1 cellular context compared by ENCODE assay signal in the genomic region with DNA sequence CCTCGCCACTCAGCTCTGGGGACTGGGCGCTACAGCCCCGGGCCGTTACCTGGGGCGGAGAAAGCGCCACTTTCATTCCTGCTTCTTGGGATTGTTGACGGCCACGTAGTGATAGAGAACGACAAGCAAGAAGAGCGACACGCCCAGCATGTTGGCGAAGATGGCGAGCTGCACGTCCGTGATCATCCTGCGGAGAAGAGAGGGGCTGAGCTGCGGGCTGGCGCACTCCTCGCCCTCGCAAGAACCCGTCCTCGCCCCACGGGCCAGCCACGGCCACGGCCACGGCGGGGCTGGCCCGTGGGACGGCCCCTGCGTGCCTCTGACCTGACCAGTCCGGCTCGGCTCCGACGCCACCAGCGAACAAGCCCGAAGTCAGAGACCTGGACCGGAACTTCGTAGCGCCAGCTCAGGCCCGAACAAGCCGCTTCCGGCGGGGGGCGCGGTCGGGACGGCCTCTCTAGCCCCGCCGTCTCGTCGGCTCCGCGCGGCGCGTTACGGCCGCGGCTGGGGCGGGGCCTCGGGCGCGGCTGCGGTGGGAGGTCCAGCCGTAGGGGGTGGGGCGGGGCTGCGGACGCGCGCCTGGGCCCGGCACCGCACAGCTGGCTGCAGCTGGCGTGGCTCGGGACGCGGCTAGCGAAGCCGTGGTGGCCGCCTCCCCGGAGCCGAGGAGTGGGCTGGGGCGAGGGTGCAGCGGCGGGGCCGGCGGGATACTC.
A peak's percentile ranks its signal among the peaks of the same experiment; 100 is the strongest.
TF ChIP-seq lines count a peak whose summit lies in the region.

Gene OST4, minus strand, starts transcription at position 378 of the 713 bp plus-strand sequence.

TF ChIP-seq in K562, 482 proteins besides CTCF, POLR2A, EP300 and RAD21 (continued from another document and continues in another):
- TF ChIP-seq CHD7 (IDR thresholded peaks at IDR 0.05; ENCODE audit: low read depth, low read length) (no peak), ETV1 (tag; conservative IDR thresholded peaks at IDR 0.05; ENCODE audit: low read depth) (no peak), RBM25 (IDR thresholded peaks at IDR 0.05; ENCODE audit: low read depth, low read length, severe bottlenecking) (no peak), TAL1 (IDR thresholded peaks at IDR 0.05) (no peak), CBFA2T3 (IDR thresholded peaks at IDR 0.05) (no peak), ATF6 (CRISPR knock-in tag; IDR thresholded peaks at IDR 0.05) (no peak), SREBF1 (IDR thresholded peaks at IDR 0.05; ENCODE audit: borderline replicate concordance, low read depth, low read length) (no peak), STAG1 (CRISPR knock-in tag; IDR thresholded peaks at IDR 0.05; ENCODE audit: borderline replicate concordance) (no peak), MIER1 (IDR thresholded peaks at IDR 0.05; ENCODE audit: low read depth) (no peak), ZBTB8A (IDR thresholded peaks at IDR 0.05; ENCODE audit: partially characterized antibody) (no peak), SIN3A (IDR thresholded peaks at IDR 0.05; ENCODE audit: borderline replicate concordance in 2 of 2, control insufficient read depth in 1 of 2, low read depth in 2 of 2, low read length in 2 of 2) (peak; percentile 91 to 96), ZNF589 (CRISPR knock-in tag; IDR thresholded peaks at IDR 0.05; ENCODE audit: low read depth) (no peak), JUND (IDR thresholded peaks at IDR 0.05; ENCODE audit: borderline replicate concordance, low read depth, low read length) (0 out of 2 replicates have a peak, but pooled peaks have one; percentile 39), JUND (tag; IDR thresholded peaks at IDR 0.05; ENCODE audit: borderline replicate concordance, low read depth, low read length) (no peak; the same call in 2 of the 3 replicates), FOXK2 (conservative IDR thresholded peaks at IDR 0.05 in 1 of 2, IDR thresholded peaks at IDR 0.05 in 1 of 2; ENCODE audit: low read depth in 2 of 2) (no peak; a peak in 1 of 4 replicates)
- TF ChIP-seq, protein P1, sequence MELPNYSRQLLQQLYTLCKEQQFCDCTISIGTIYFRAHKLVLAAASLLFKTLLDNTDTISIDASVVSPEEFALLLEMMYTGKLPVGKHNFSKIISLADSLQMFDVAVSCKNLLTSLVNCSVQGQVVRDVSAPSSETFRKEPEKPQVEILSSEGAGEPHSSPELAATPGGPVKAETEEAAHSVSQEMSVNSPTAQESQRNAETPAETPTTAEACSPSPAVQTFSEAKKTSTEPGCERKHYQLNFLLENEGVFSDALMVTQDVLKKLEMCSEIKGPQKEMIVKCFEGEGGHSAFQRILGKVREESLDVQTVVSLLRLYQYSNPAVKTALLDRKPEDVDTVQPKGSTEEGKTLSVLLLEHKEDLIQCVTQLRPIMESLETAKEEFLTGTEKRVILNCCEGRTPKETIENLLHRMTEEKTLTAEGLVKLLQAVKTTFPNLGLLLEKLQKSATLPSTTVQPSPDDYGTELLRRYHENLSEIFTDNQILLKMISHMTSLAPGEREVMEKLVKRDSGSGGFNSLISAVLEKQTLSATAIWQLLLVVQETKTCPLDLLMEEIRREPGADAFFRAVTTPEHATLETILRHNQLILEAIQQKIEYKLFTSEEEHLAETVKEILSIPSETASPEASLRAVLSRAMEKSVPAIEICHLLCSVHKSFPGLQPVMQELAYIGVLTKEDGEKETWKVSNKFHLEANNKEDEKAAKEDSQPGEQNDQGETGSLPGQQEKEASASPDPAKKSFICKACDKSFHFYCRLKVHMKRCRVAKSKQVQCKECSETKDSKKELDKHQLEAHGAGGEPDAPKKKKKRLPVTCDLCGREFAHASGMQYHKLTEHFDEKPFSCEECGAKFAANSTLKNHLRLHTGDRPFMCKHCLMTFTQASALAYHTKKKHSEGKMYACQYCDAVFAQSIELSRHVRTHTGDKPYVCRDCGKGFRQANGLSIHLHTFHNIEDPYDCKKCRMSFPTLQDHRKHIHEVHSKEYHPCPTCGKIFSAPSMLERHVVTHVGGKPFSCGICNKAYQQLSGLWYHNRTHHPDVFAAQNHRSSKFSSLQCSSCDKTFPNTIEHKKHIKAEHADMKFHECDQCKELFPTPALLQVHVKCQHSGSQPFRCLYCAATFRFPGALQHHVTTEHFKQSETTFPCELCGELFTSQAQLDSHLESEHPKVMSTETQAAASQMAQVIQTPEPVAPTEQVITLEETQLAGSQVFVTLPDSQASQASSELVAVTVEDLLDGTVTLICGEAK (IDR thresholded peaks at IDR 0.05) = peak; percentile 95
- TF ChIP-seq, protein P1 (CRISPR knock-in tag; IDR thresholded peaks at IDR 0.05) = no peak
- TF ChIP-seq, protein P2, sequence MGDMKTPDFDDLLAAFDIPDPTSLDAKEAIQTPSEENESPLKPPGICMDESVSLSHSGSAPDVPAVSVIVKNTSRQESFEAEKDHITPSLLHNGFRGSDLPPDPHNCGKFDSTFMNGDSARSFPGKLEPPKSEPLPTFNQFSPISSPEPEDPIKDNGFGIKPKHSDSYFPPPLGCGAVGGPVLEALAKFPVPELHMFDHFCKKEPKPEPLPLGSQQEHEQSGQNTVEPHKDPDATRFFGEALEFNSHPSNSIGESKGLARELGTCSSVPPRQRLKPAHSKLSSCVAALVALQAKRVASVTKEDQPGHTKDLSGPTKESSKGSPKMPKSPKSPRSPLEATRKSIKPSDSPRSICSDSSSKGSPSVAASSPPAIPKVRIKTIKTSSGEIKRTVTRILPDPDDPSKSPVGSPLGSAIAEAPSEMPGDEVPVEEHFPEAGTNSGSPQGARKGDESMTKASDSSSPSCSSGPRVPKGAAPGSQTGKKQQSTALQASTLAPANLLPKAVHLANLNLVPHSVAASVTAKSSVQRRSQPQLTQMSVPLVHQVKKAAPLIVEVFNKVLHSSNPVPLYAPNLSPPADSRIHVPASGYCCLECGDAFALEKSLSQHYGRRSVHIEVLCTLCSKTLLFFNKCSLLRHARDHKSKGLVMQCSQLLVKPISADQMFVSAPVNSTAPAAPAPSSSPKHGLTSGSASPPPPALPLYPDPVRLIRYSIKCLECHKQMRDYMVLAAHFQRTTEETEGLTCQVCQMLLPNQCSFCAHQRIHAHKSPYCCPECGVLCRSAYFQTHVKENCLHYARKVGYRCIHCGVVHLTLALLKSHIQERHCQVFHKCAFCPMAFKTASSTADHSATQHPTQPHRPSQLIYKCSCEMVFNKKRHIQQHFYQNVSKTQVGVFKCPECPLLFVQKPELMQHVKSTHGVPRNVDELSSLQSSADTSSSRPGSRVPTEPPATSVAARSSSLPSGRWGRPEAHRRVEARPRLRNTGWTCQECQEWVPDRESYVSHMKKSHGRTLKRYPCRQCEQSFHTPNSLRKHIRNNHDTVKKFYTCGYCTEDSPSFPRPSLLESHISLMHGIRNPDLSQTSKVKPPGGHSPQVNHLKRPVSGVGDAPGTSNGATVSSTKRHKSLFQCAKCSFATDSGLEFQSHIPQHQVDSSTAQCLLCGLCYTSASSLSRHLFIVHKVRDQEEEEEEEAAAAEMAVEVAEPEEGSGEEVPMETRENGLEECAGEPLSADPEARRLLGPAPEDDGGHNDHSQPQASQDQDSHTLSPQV (IDR thresholded peaks at IDR 0.05) = peak; percentile 52; the same call in 1 of the 2 replicates
